In the genomic region with DNA sequence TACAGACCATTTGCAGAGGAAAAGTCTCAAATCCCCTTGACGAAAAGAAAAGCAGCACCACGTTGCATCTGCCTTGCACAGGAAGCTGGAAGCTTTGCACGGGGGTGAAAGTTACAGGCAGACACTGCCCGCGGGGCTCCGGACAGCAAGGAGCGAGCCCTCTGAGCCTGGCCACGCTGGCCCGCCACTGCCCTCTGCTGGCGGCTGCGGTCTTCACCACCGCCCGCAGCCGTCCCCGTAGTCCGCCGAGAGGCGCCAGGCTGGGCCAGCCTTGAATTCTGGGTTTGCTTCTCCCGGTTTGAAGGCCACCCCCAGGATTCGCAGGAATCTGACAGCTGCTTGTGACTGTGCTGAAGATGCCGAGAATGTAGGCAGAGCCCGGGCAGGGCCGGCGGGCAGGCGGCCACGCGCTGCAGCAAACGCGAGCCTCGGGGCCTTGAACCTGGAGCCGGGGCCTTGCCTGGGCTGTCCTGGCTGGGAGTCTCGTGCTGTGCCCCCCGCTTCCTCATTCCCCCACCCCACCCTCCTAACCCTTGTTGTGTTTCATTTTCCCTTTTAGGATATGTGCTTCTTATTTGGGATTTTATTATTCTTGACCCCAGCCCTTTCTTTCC, we compare ENCODE assay signal across 8 cellular contexts. TPM values are rescaled to one million over a fixed set of nuclear protein-coding genes. Genes with fewer than 3 reads are reported as not detected.
DNase-seq lines count a peak whose midpoint lies in the region; ATAC-seq and TF ChIP-seq lines count a peak whose summit lies in the region.

No MANE protein-coding gene starts in this region.

- POLR2A ChIA-PET in A673 (lab: Charles Lee; ENCODE audit: low non-redundant PET): no interaction called here

- H3K4me3 ChIP-seq in A673 (ENCODE audit: low read depth, low read length, poor library complexity, severe bottlenecking) (no peak overlapping the region), fibroblast of lung (replicated peaks in 1 of 4; ENCODE audit: control extremely low read depth in 1 of 4, insufficient read depth in 1 of 4, low read depth in 3 of 4, low read length in 4 of 4) (no peak overlapping the region)

- peak; percentile 97 for TF ChIP-seq CTCF in A673 (conservative IDR thresholded peaks at IDR 0.05; ENCODE audit: low read depth, low read length)
- TF ChIP-seq CTCF in fibroblast of lung (conservative IDR thresholded peaks at IDR 0.05 in 1 of 2, IDR thresholded peaks at IDR 0.05 in 1 of 2; ENCODE audit: low read depth in 1 of 2, low read length in 2 of 2): peak; percentile 87 to 96

- H3K36me3 ChIP-seq in A673 (ENCODE audit: insufficient read depth, low read length, poor library complexity, severe bottlenecking) (no peaks in the 10 kb centered on the region), fibroblast of lung (ENCODE audit: control insufficient read depth, insufficient read depth, low read length) (no peaks in the 10 kb centered on the region)

- H3K27me3 ChIP-seq in A673 (replicated peaks; ENCODE audit: insufficient read depth, low read depth, low read length, poor library complexity) (no peaks in the 10 kb centered on the region), fibroblast of lung (ENCODE audit: control insufficient read depth, insufficient read depth, low read length) (peaks cover 2% of the 10 kb centered on the region)

- peaks cover 8% of the 10 kb centered on the region for H3K4me1 Mint-ChIP-seq in activated T-cell treated with anti-CD3 and anti-CD28 coated beads, Interleukin-2, amount 50 U/mL, for 24 hours (ENCODE audit: low read depth)
- H3K4me1 Mint-ChIP-seq in natural killer cell treated with Interleukin-12 subunit alpha and Interleukin-12 subunit beta and Interleukin-15 and Interleukin-18, amount 100 ng/mL, for 72 hours (ENCODE audit: low read depth in 2 of 2): peaks cover 3 to 9% of the 10 kb centered on the region in 2 donors
- H3K4me1 Mint-ChIP-seq in stimulated activated naive CD8-positive, alpha-beta T cell treated with anti-CD3 and anti-CD28 coated beads, Interleukin-15, amount 100 ng/mL, for 72 hours: peaks cover 12% of the 10 kb centered on the region

- no peak overlapping the region for H3K27ac Mint-ChIP-seq in activated T-cell treated with anti-CD3 and anti-CD28 coated beads, Interleukin-2, amount 50 U/mL, for 24 hours
- peak overlapping the region; percentile 40 to 46 for H3K27ac Mint-ChIP-seq in natural killer cell treated with Interleukin-12 subunit alpha and Interleukin-12 subunit beta and Interleukin-15 and Interleukin-18, amount 100 ng/mL, for 72 hours
- no peak overlapping the region for H3K27ac Mint-ChIP-seq in stimulated activated naive CD8-positive, alpha-beta T cell treated with anti-CD3 and anti-CD28 coated beads, Interleukin-15, amount 100 ng/mL, for 72 hours

- no peaks in the 10 kb centered on the region for H3K4me1 ChIP-seq in A673 (ENCODE audit: insufficient read depth, low read length, poor library complexity, severe bottlenecking)
- H3K4me1 ChIP-seq in fibroblast of lung (ENCODE audit: control insufficient read depth, extremely low read depth, insufficient read depth, low read length): no peaks in the 10 kb centered on the region

- peak overlapping the region; percentile 48 for H3K4me2 ChIP-seq in fibroblast of lung (ENCODE audit: extremely low read depth, insufficient read depth, low read length)

- H3K27ac ChIP-seq in A673 (ENCODE audit: low read depth, low read length, poor library complexity, severe bottlenecking) (no peak overlapping the region), fibroblast of lung (ENCODE audit: insufficient read depth, low read length) (no peak overlapping the region)

- H3K79me2 ChIP-seq in fibroblast of lung (ENCODE audit: control insufficient read depth, insufficient read depth, low read length): no peaks in the 10 kb centered on the region

- H3K4me3 Mint-ChIP-seq in activated T-cell treated with anti-CD3 and anti-CD28 coated beads, Interleukin-2, amount 50 U/mL, for 24 hours: no peak overlapping the region
- H3K4me3 Mint-ChIP-seq in natural killer cell treated with Interleukin-12 subunit alpha and Interleukin-12 subunit beta and Interleukin-15 and Interleukin-18, amount 100 ng/mL, for 72 hours: no peak overlapping the region
- H3K4me3 Mint-ChIP-seq in stimulated activated naive CD8-positive, alpha-beta T cell treated with anti-CD3 and anti-CD28 coated beads, Interleukin-15, amount 100 ng/mL, for 72 hours: peak overlapping the region; percentile 22 to 51

- peaks cover 81% of the 10 kb centered on the region for H3K27me3 Mint-ChIP-seq in activated T-cell treated with anti-CD3 and anti-CD28 coated beads, Interleukin-2, amount 50 U/mL, for 24 hours
- H3K27me3 Mint-ChIP-seq in natural killer cell treated with Interleukin-12 subunit alpha and Interleukin-12 subunit beta and Interleukin-15 and Interleukin-18, amount 100 ng/mL, for 72 hours: peaks cover 35 to 57% of the 10 kb centered on the region in 2 donors
- peaks cover 96% of the 10 kb centered on the region for H3K27me3 Mint-ChIP-seq in stimulated activated naive CD8-positive, alpha-beta T cell treated with anti-CD3 and anti-CD28 coated beads, Interleukin-15, amount 100 ng/mL, for 72 hours

- peak; percentile 66 for ATAC-seq in GM18858 (IDR thresholded peaks at IDR 0.05; ENCODE audit: unreplicated experiment)
- ATAC-seq in HG03045 (IDR thresholded peaks at IDR 0.05; ENCODE audit: unreplicated experiment): peak; percentile 78
- peak; percentile 90 to 95 for ATAC-seq in natural killer cell treated with Interleukin-12 subunit alpha and Interleukin-12 subunit beta and Interleukin-15 and Interleukin-18, amount 100 ng/mL, for 72 hours
- peak; percentile 92 for ATAC-seq in stimulated activated naive CD8-positive, alpha-beta T cell treated with anti-CD3 and anti-CD28 coated beads, Interleukin-15, amount 100 ng/mL, for 72 hours

- intact Hi-C loops in A673 (cut with micrococcal nuclease; ENCODE audit: unreplicated experiment): loop anchor here (1.0 to 10.0 kb wide), 2 partner anchors 184 to 328 kb away; no protein-coding TSS in a partner anchor

- H4K20me1 ChIP-seq in fibroblast of lung (ENCODE audit: control insufficient read depth, extremely low read depth, insufficient read depth, low read length): no peaks in the 10 kb centered on the region

- DNase-seq in A673 (ENCODE audit: low spot score) (peak; percentile 61), NOMO-1 treated with dmso at 0.1 percent for 144 hours (lab: John Stamatoyannopoulos, UW; ENCODE audit: unreplicated experiment) (peak; percentile 51), fibroblast of lung (ENCODE audit: low read depth in 2 of 2) (peak; percentile 32 to 62)
- DNase-seq in activated T-cell treated with anti-CD3 and anti-CD28 coated beads, Interleukin-2, amount 50 U/mL, for 24 hours: peak; percentile 78
- peak; percentile 74 for DNase-seq in natural killer cell treated with Interleukin-12 subunit alpha and Interleukin-12 subunit beta and Interleukin-15 and Interleukin-18, amount 100 ng/mL, for 72 hours (ENCODE audit: low spot score)
- peak; percentile 62 to 63 for DNase-seq in stimulated activated naive CD8-positive, alpha-beta T cell treated with anti-CD3 and anti-CD28 coated beads, Interleukin-15, amount 100 ng/mL, for 72 hours

- no peak overlapping the region for H2AFZ ChIP-seq in fibroblast of lung (ENCODE audit: low read length)

- no peaks in the 10 kb centered on the region for H3K9me3 Mint-ChIP-seq in activated T-cell treated with anti-CD3 and anti-CD28 coated beads, Interleukin-2, amount 50 U/mL, for 24 hours
- no peaks in the 10 kb centered on the region for H3K9me3 Mint-ChIP-seq in natural killer cell treated with Interleukin-12 subunit alpha and Interleukin-12 subunit beta and Interleukin-15 and Interleukin-18, amount 100 ng/mL, for 72 hours
- H3K9me3 Mint-ChIP-seq in stimulated activated naive CD8-positive, alpha-beta T cell treated with anti-CD3 and anti-CD28 coated beads, Interleukin-15, amount 100 ng/mL, for 72 hours: no peaks in the 10 kb centered on the region

- H3K36me3 Mint-ChIP-seq in activated T-cell treated with anti-CD3 and anti-CD28 coated beads, Interleukin-2, amount 50 U/mL, for 24 hours (ENCODE audit: low read depth): no peaks in the 10 kb centered on the region
- H3K36me3 Mint-ChIP-seq in natural killer cell treated with Interleukin-12 subunit alpha and Interleukin-12 subunit beta and Interleukin-15 and Interleukin-18, amount 100 ng/mL, for 72 hours: no peaks in the 10 kb centered on the region

- H3K9me3 ChIP-seq in A673 (ENCODE audit: low read depth, low read length, poor library complexity, severe bottlenecking): no peaks in the 10 kb centered on the region
- H3K9me3 ChIP-seq in fibroblast of lung (ENCODE audit: control insufficient read depth, insufficient read depth, low read depth, low read length): no peaks in the 10 kb centered on the region

- CTCF ChIA-PET in A673 (lab: Charles Lee): no interaction called here

- BruUV-seq in A673 (replicated peaks; lab: Mats Ljungman, UMichigan): no TSS peak

- no peak overlapping the region for H3K9ac ChIP-seq in fibroblast of lung (ENCODE audit: insufficient read depth, low read length)

RNA-seq across cellular contexts. Expression of a gene that starts 49.2 kb away (rescaled TPM):
- total RNA-seq in A673 (2021): not detected in 2 replicates
- under 0.01 and 0.17 TPM in 2 replicates for total RNA-seq in fibroblast of lung
- polyA plus RNA-seq in fibroblast of lung: 0.12 and 0.33 TPM in 2 replicates
- polyA plus RNA-seq in fibroblast of lung (2012): 0.09 and 0.16 TPM in 2 replicates
- 1.3 TPM in 1 of 2 replicates, not detected in the other for polyA minus RNA-seq in fibroblast of lung (ENCODE audit: low replicate concordance)
- total RNA-seq in natural killer cell treated with Interleukin-12 subunit alpha and Interleukin-12 subunit beta and Interleukin-15 and Interleukin-18, amount 100 ng/mL, for 72 hours: 1 to 10 TPM; 1.4 to 5.8 TPM

Comparison
In these comparisons a context has a peak if more than half of its experiments do, and no peak if none do; other contexts are left out.
1. H3K27ac Mint-ChIP-seq: peak in natural killer cell treated with Interleukin-12 subunit alpha and Interleukin-12 subunit beta and Interleukin-15 and Interleukin-18, amount 100 ng/mL, for 72 hours (2 of 2); none in activated T-cell treated with anti-CD3 and anti-CD28 coated beads, Interleukin-2, amount 50 U/mL, for 24 hours (single experiment) and stimulated activated naive CD8-positive, alpha-beta T cell treated with anti-CD3 and anti-CD28 coated beads, Interleukin-15, amount 100 ng/mL, for 72 hours (0 of 2).
2. H3K4me3 Mint-ChIP-seq: peak in stimulated activated naive CD8-positive, alpha-beta T cell treated with anti-CD3 and anti-CD28 coated beads, Interleukin-15, amount 100 ng/mL, for 72 hours (2 of 2); none in activated T-cell treated with anti-CD3 and anti-CD28 coated beads, Interleukin-2, amount 50 U/mL, for 24 hours (single experiment) and natural killer cell treated with Interleukin-12 subunit alpha and Interleukin-12 subunit beta and Interleukin-15 and Interleukin-18, amount 100 ng/mL, for 72 hours (single experiment).
3. Peak in every context shown above with its lines, with median percentiles within 50 percentile points of each other: DNase-seq and ATAC-seq.